Comparison of ENCODE assay signal across 8 cellular contexts in genomic region chr6:35368038-35368887, GRCh38. TPM values are rescaled to one million over a fixed set of nuclear protein-coding genes. Genes with fewer than 3 reads are reported as not detected.
DNase-seq lines count a peak whose midpoint lies in the region; TF ChIP-seq lines count a peak whose summit lies in the region.
"Had no signal": no experiment of that assay in that cellular context is flagged by ENCODE, and none has a peak within 500 bp of the region (broad histone marks: within the 10 kb centered on the region; RNA-seq: fewer than 3 reads in every experiment).

No MANE protein-coding gene starts in this region.

- no peak for TF ChIP-seq CTCF in astrocyte of the cerebellum (IDR thresholded peaks at IDR 0.05; ENCODE audit: low read depth, low read length, missing control alignments)
- no peak for TF ChIP-seq CTCF in prostate gland (IDR thresholded peaks at IDR 0.05)

- intact Hi-C loops in prostate gland (cut with DNase I): no loop called here

- H3K4me3 ChIP-seq in astrocyte of the cerebellum (ENCODE audit: low read depth, low read length) (no peak overlapping the region), prostate gland (no peak overlapping the region)

- no peaks in the 10 kb centered on the region for H3K27me3 ChIP-seq in prostate gland (replicated peaks; ENCODE audit: insufficient read depth)

- peak; percentile 51 for DNase-seq in Daoy (ENCODE audit: low read depth)
- DNase-seq in LoVo (ENCODE audit: low spot score): peak; percentile 76
- peak; percentile 82 for DNase-seq in astrocyte of the cerebellum (ENCODE audit: low read depth)
- peak; percentile 10 for DNase-seq in prostate gland (ENCODE audit: low spot score)
- no peak for DNase-seq in putamen (ENCODE audit: low spot score)
- DNase-seq in NAMALWA (ENCODE audit: low spot score): no peak
- DNase-seq in amniotic stem cell (lab: John Stamatoyannopoulos, UW): no peak
- DNase-seq: effector memory CD8-positive, alpha-beta T cell had no signal

- H3K36me3 ChIP-seq in prostate gland: no peaks in the 10 kb centered on the region

- H3K27ac ChIP-seq in prostate gland: no peak overlapping the region

- 65% methylated on average over 2 of the region's 2 CpGs for WGBS in prostate gland

- no peaks in the 10 kb centered on the region for H3K9me3 ChIP-seq in prostate gland

- no peak for TF ChIP-seq POLR2A in prostate gland (IDR thresholded peaks at IDR 0.05)

- no peaks in the 10 kb centered on the region for H3K4me1 ChIP-seq in prostate gland (replicated peaks)

- in situ Hi-C loops in astrocyte of the cerebellum (cut with HindIII; ENCODE audit: low sequenced_read_pairs): no loop called here

RNA-seq across cellular contexts. Expression of gene PPARD, which starts 25.9 kb away (rescaled TPM):
- total RNA-seq in Daoy (2014; rRNA removed; shearing (Covaris generic)): 2.9 and 5.6 TPM in 2 replicates
- 10 to 100 TPM; 21.2 to 24.1 TPM for total RNA-seq in prostate gland

Comparison
In these comparisons a context has a peak if more than half of its experiments do, and no peak if none do; other contexts are left out.
1. DNase-seq: peak in Daoy (single experiment), LoVo (single experiment), astrocyte of the cerebellum (single experiment) and prostate gland (single experiment); none in putamen (single experiment), NAMALWA (single experiment) and amniotic stem cell (single experiment).